1 cellular context compared by ENCODE assay signal in the genomic region with DNA sequence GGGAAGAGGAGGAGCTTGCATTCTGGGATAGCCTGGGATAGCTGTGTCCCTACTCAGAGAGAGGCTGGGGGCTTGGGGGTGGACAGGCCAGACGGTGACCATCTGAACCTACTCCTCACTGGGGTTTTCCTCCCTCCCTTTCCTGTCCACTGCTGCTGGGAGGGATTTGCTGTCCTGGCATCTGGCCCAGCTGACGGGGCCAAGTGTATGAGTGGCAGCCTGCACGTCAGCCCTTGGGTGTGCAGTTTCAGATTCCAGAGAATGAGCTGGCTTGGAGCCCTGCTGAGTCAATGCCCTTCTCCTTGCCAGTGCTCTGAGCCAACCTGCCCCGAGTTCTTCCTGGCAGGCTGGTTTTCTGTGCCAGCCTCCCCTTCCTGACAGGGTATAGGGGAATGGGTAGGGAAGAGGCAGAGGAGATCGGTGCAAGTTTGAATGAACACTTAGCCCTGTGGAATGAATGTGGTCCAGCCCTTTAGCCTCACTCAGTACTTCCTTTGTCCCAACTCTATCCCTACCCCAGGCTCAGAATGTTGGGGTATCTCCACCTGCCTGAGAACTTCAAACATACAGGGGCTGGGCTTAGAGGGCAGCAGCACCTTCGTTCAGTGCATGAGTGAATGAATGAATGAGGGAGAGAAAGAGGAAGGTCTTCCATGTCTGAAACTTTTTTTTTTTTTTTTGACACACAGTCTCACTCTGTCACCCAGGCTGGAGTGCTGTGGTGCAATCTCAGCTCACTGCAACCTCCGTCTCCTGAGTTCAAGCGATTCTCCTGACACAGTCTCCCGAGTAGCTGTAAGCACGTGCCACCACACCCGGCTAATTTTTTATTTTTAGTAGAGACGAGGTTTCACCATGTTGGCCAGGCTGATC.
TF ChIP-seq lines count a peak whose summit lies in the region.

No MANE protein-coding gene starts in this region.

TF ChIP-seq in HepG2, 621 proteins besides CTCF, POLR2A, EP300 and RAD21 (continued from another document and continues in another):
- TF ChIP-seq ZXDC (CRISPR knock-in tag; IDR thresholded peaks at IDR 0.05) (no peak), ZNF460 (CRISPR knock-in tag; IDR thresholded peaks at IDR 0.05; ENCODE audit: borderline replicate concordance) (no peak), BORCS8-MEF2B (CRISPR knock-in tag; IDR thresholded peaks at IDR 0.05) (no peak), CEBPZ (IDR thresholded peaks at IDR 0.05; ENCODE audit: low read length) (no peak), SP1 (IDR thresholded peaks at IDR 0.05) (no peak), SP1 (CRISPR knock-in tag; IDR thresholded peaks at IDR 0.05) (no peak), CREM (IDR thresholded peaks at IDR 0.05) (peak; percentile 26; the same call in 1 of the 2 replicates), CREM (CRISPR knock-in tag; IDR thresholded peaks at IDR 0.05) (no peak), IKZF4 (CRISPR knock-in tag; IDR thresholded peaks at IDR 0.05; ENCODE audit: borderline replicate concordance, low read depth, not compliant biosample characterization) (no peak), ZKSCAN1 (IDR thresholded peaks at IDR 0.05; ENCODE audit: low read length) (no peak), TARDBP (CRISPR knock-in tag; IDR thresholded peaks at IDR 0.05) (peak; percentile 48; the same call in 1 of the 2 replicates), NR2F6 (IDR thresholded peaks at IDR 0.05) (no peak), NR2F6 (CRISPR knock-in tag; IDR thresholded peaks at IDR 0.05) (peak; percentile 78), ZNF510 (CRISPR knock-in tag; IDR thresholded peaks at IDR 0.05; ENCODE audit: low read depth) (no peak), ZNF597 (CRISPR knock-in tag; IDR thresholded peaks at IDR 0.05) (no peak), RXRA (CRISPR knock-in tag; IDR thresholded peaks at IDR 0.05) (peak; percentile 69), ZNF547 (CRISPR knock-in tag; IDR thresholded peaks at IDR 0.05) (0 out of 2 replicates have a peak, but pooled peaks have one; percentile 46), NCOA2 (CRISPR knock-in tag; IDR thresholded peaks at IDR 0.05) (no peak), NR3C1 (CRISPR knock-in tag; IDR thresholded peaks at IDR 0.05) (no peak), KLF15 (CRISPR knock-in tag; IDR thresholded peaks at IDR 0.05; ENCODE audit: borderline replicate concordance) (no peak), ZNF468 (CRISPR knock-in tag; IDR thresholded peaks at IDR 0.05) (no peak), ZNF34 (CRISPR knock-in tag; IDR thresholded peaks at IDR 0.05; ENCODE audit: borderline replicate concordance) (no peak), MAFK (conservative IDR thresholded peaks at IDR 0.05 in 1 of 2, IDR thresholded peaks at IDR 0.05 in 1 of 2; ENCODE audit: low read length in 2 of 2) (peak; percentile 38 to 66; a peak in 3 of 4 replicates), HOXA3 (CRISPR knock-in tag; IDR thresholded peaks at IDR 0.05) (peak; percentile 59; the same call in 1 of the 2 replicates), KLF6 (CRISPR knock-in tag; IDR thresholded peaks at IDR 0.05) (peak; percentile 56; the same call in 1 of the 2 replicates), SAP130 (CRISPR knock-in tag; IDR thresholded peaks at IDR 0.05; ENCODE audit: low read depth) (peak; percentile 89)
- TF ChIP-seq, protein P1, sequence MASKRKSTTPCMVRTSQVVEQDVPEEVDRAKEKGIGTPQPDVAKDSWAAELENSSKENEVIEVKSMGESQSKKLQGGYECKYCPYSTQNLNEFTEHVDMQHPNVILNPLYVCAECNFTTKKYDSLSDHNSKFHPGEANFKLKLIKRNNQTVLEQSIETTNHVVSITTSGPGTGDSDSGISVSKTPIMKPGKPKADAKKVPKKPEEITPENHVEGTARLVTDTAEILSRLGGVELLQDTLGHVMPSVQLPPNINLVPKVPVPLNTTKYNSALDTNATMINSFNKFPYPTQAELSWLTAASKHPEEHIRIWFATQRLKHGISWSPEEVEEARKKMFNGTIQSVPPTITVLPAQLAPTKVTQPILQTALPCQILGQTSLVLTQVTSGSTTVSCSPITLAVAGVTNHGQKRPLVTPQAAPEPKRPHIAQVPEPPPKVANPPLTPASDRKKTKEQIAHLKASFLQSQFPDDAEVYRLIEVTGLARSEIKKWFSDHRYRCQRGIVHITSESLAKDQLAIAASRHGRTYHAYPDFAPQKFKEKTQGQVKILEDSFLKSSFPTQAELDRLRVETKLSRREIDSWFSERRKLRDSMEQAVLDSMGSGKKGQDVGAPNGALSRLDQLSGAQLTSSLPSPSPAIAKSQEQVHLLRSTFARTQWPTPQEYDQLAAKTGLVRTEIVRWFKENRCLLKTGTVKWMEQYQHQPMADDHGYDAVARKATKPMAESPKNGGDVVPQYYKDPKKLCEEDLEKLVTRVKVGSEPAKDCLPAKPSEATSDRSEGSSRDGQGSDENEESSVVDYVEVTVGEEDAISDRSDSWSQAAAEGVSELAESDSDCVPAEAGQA (IDR thresholded peaks at IDR 0.05; ENCODE audit: low read depth), result peak; percentile 47; the same call in 1 of the 2 replicates
- TF ChIP-seq, protein P1 (CRISPR knock-in tag; IDR thresholded peaks at IDR 0.05; ENCODE audit: borderline replicate concordance), result no peak
- TF ChIP-seq, protein P2, sequence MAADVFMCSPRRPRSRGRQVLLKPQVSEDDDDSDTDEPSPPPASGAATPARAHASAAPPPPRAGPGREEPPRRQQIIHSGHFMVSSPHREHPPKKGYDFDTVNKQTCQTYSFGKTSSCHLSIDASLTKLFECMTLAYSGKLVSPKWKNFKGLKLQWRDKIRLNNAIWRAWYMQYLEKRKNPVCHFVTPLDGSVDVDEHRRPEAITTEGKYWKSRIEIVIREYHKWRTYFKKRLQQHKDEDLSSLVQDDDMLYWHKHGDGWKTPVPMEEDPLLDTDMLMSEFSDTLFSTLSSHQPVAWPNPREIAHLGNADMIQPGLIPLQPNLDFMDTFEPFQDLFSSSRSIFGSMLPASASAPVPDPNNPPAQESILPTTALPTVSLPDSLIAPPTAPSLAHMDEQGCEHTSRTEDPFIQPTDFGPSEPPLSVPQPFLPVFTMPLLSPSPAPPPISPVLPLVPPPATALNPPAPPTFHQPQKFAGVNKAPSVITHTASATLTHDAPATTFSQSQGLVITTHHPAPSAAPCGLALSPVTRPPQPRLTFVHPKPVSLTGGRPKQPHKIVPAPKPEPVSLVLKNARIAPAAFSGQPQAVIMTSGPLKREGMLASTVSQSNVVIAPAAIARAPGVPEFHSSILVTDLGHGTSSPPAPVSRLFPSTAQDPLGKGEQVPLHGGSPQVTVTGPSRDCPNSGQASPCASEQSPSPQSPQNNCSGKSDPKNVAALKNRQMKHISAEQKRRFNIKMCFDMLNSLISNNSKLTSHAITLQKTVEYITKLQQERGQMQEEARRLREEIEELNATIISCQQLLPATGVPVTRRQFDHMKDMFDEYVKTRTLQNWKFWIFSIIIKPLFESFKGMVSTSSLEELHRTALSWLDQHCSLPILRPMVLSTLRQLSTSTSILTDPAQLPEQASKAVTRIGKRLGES (CRISPR knock-in tag; IDR thresholded peaks at IDR 0.05; ENCODE audit: borderline replicate concordance), result no peak
- TF ChIP-seq, protein P3, sequence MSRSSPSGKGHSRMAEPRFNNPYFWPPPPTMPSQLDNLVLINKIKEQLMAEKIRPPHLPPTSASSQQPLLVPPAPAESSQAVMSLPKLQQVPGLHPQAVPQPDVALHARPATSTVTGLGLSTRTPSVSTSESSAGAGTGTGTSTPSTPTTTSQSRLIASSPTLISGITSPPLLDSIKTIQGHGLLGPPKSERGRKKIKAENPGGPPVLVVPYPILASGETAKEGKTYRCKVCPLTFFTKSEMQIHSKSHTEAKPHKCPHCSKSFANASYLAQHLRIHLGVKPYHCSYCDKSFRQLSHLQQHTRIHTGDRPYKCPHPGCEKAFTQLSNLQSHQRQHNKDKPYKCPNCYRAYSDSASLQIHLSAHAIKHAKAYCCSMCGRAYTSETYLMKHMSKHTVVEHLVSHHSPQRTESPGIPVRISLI (CRISPR knock-in tag; IDR thresholded peaks at IDR 0.05; ENCODE audit: borderline replicate concordance), result peak; percentile 31; the same call in 1 of the 2 replicates
- TF ChIP-seq, protein P4, sequence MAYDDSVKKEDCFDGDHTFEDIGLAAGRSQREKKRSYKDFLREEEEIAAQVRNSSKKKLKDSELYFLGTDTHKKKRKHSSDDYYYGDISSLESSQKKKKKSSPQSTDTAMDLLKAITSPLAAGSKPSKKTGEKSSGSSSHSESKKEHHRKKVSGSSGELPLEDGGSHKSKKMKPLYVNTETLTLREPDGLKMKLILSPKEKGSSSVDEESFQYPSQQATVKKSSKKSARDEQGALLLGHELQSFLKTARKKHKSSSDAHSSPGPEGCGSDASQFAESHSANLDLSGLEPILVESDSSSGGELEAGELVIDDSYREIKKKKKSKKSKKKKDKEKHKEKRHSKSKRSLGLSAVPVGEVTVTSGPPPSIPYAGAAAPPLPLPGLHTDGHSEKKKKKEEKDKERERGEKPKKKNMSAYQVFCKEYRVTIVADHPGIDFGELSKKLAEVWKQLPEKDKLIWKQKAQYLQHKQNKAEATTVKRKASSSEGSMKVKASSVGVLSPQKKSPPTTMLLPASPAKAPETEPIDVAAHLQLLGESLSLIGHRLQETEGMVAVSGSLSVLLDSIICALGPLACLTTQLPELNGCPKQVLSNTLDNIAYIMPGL (CRISPR knock-in tag; IDR thresholded peaks at IDR 0.05; ENCODE audit: borderline replicate concordance in 1 of 2, low read depth in 1 of 2), result peak in 1 of 2 experiments; percentile 38; a peak in 1 of 4 replicates
- TF ChIP-seq, protein P5, sequence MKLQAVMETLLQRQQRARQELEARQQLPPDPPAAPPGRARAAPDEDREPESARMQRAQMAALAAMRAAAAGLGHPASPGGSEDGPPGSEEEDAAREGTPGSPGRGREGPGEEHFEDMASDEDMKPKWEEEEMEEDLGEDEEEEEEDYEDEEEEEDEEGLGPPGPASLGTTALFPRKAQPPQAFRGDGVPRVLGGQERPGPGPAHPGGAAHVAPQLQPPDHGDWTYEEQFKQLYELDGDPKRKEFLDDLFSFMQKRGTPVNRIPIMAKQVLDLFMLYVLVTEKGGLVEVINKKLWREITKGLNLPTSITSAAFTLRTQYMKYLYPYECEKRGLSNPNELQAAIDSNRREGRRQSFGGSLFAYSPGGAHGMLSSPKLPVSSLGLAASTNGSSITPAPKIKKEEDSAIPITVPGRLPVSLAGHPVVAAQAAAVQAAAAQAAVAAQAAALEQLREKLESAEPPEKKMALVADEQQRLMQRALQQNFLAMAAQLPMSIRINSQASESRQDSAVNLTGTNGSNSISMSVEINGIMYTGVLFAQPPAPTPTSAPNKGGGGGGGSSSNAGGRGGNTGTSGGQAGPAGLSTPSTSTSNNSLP (IDR thresholded peaks at IDR 0.05; ENCODE audit: low read depth, low read length), result no peak
